In genomic region chr3:63863150-63864007, GRCh38 we compare ENCODE assay signal across 8 cellular contexts. TPM values are rescaled to one million over a fixed set of nuclear protein-coding genes. Genes with fewer than 3 reads are reported as not detected.
DNase-seq lines count a peak whose midpoint lies in the region; ATAC-seq and TF ChIP-seq lines count a peak whose summit lies in the region.

Gene ATXN7, plus strand, starts transcription at chr3:63863867. Its CDS starts 48,732 bp downstream, at chr3:63912599.
Gene THOC7, minus strand, starts transcription at chr3:63863805. Its CDS starts 15 bp downstream, at chr3:63863790.

- H3K27ac Mint-ChIP-seq in MCF 10A (ENCODE audit: low read depth, unreplicated experiment), result peak within 1 kb of the TSS; percentile 84

- no peaks in the 10 kb centered on the region for H3K9me3 Mint-ChIP-seq in MCF 10A (ENCODE audit: unreplicated experiment)

- H3F3A ChIP-seq in smooth muscle cell (ENCODE audit: low read depth), result no peaks in the 10 kb centered on the region

- in situ Hi-C loops in KBM-7 (cut with MboI; ENCODE audit: low pct_unique_long_range_greater_than_20kb, low sequenced_read_pairs), result no loop called here

- no peak for TF ChIP-seq CTCF in VCaP (conservative IDR thresholded peaks at IDR 0.05)
- no peak for TF ChIP-seq CTCF in MCF 10A (IDR thresholded peaks at IDR 0.05; ENCODE audit: unreplicated experiment)
- TF ChIP-seq CTCF in smooth muscle cell (IDR thresholded peaks at IDR 0.05; ENCODE audit: borderline replicate concordance, insufficient read depth, poor library complexity, severe bottlenecking), result no peak

- WGBS in smooth muscle cell (ENCODE audit: low lambda C conversion rate), result under 1% methylated on average over 21 of the region's 98 CpGs

- H3K4me3 Mint-ChIP-seq in MCF 10A (ENCODE audit: unreplicated experiment), result peak within 1 kb of the TSS; percentile 84

- ATAC-seq in GM21576 (IDR thresholded peaks at IDR 0.05; ENCODE audit: unreplicated experiment), result peak; percentile 66

- H3K9ac ChIP-seq in iPS-20b (ENCODE audit: low read depth, low read length) (peak within 1 kb of the TSS; percentile 93), smooth muscle cell (ENCODE audit: low read depth) (peak within 1 kb of the TSS; percentile 93)

- no TSS peak for BruUV-seq in MCF 10A (replicated peaks; lab: Mats Ljungman, UMichigan)

- H3K36me3 ChIP-seq in iPS-20b (ENCODE audit: insufficient read depth, low read depth, low read length) (no peaks in the 10 kb centered on the region; the same call in 1 of the 2 replicates), smooth muscle cell (ENCODE audit: low read depth) (no peaks in the 10 kb centered on the region)

- H3K9me3 ChIP-seq in iPS-20b (ENCODE audit: insufficient read depth, low read depth, low read length) (no peaks in the 10 kb centered on the region), smooth muscle cell (replicated peaks; ENCODE audit: low read depth) (no peaks in the 10 kb centered on the region)

- POLR2A ChIA-PET in MCF 10A (lab: Yijun Ruan, JAX), result interaction anchor here (1.1 to 2.6 kb wide), 8 partner anchors 12 to 140 kb away, joined by 3 to 13 read pairs (median 6); partner anchors contain the start of gene SCAANT1

- peaks cover 46% of the 10 kb centered on the region for H3K4me1 Mint-ChIP-seq in MCF 10A (ENCODE audit: insufficient read depth, unreplicated experiment)

- H3K4me2 ChIP-seq in smooth muscle cell, result peak within 1 kb of the TSS; percentile 94

- peaks cover 17% of the 10 kb centered on the region for H3K36me3 Mint-ChIP-seq in MCF 10A (ENCODE audit: insufficient read depth, unreplicated experiment)

- CTCF ChIA-PET in MCF 10A (lab: Yijun Ruan, JAX), result interaction anchor here (0.6 kb wide), 1 partner anchor 13 kb away, joined by 3 read pairs; no protein-coding TSS in a partner anchor

- peaks cover 34% of the 10 kb centered on the region for H3K4me1 ChIP-seq in iPS-20b (ENCODE audit: insufficient read depth, low read length)
- peaks cover 6% of the 10 kb centered on the region for H3K4me1 ChIP-seq in smooth muscle cell (ENCODE audit: low read depth)

- peak within 1 kb of the TSS; percentile 94 for H2AFZ ChIP-seq in smooth muscle cell (ENCODE audit: low read depth)

- no peaks in the 10 kb centered on the region for H3K27me3 Mint-ChIP-seq in MCF 10A (ENCODE audit: insufficient read depth, unreplicated experiment)

- peaks cover 62% of the 10 kb centered on the region for H3K79me2 ChIP-seq in smooth muscle cell (ENCODE audit: low read depth)

- peaks cover 8% of the 10 kb centered on the region; the same call in 1 of the 2 replicates for H3K27me3 ChIP-seq in iPS-20b (ENCODE audit: insufficient read depth, low read length)
- H3K27me3 ChIP-seq in smooth muscle cell (ENCODE audit: low read depth), result no peaks in the 10 kb centered on the region

- DNase-seq in GM03348 (ENCODE audit: low spot score), result peak; percentile 90
- DNase-seq in KBM-7, result peak; percentile 61
- DNase-seq in MCF 10A (ENCODE audit: unreplicated experiment), result peak; percentile 68
- DNase-seq in smooth muscle cell (lab: John Stamatoyannopoulos, UW; ENCODE audit: unreplicated experiment), result peak; percentile 51
- no peak for DNase-seq in GOT3 (lab: John Stamatoyannopoulos, UW)

- H3K4me3 ChIP-seq in iPS-20b (ENCODE audit: low read length) (peak within 1 kb of the TSS; percentile 95), smooth muscle cell (peak within 1 kb of the TSS; percentile 90)

- intact Hi-C loops in MCF 10A (cut with micrococcal nuclease), result loop anchor here (1.0 kb wide), 1 partner anchor 49 kb away; the partner anchor contains the start of gene SCAANT1

- H4K20me1 ChIP-seq in smooth muscle cell (ENCODE audit: low read depth), result peaks cover 12% of the 10 kb centered on the region

- H3K27ac ChIP-seq in VCaP (peak within 1 kb of the TSS; percentile 99), iPS-20b (ENCODE audit: low read length) (peak within 1 kb of the TSS; percentile 87), smooth muscle cell (ENCODE audit: low read depth) (peak within 1 kb of the TSS; percentile 67)

RNA-seq across cellular contexts. Expression of gene ATXN7, which starts in this region (rescaled TPM):
- total RNA-seq in MCF 10A (2022), result 29.2 and 36.7 TPM in 2 replicates
- 14.1 and 16.8 TPM in 2 replicates for total RNA-seq in smooth muscle cell
- polyA plus RNA-seq in smooth muscle cell, result 3.1 and 3.6 TPM in 2 replicates

RNA-seq across cellular contexts. Expression of gene THOC7, which starts in this region (rescaled TPM):
- total RNA-seq in MCF 10A (2022), result 117 and 123 TPM in 2 replicates
- total RNA-seq in smooth muscle cell, result 41.3 and 57.3 TPM in 2 replicates
- 57.5 and 59.9 TPM in 2 replicates for polyA plus RNA-seq in smooth muscle cell
